ENCODE assay signal across 18 cellular contexts in the genomic region with DNA sequence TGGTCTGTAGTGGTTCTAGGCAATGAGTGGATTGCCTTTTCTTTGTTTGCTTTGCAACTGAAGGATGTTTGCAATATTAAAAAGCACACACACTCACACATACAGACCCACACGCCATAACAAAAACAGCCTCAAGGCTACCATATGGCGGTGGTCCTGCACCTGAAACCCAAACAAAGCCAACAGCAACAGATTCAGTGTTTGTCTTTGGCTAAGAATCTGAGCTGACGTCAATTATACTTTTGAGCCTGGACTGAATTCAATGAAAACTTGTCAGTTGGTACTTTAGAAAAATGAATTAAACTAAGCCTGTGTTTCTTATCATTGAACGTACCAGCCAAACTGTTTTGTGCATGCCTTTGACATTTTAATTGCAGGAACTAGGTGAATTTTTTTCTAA.
DNase-seq lines count a peak whose midpoint lies in the region; ATAC-seq, FAIRE-seq and TF ChIP-seq lines count a peak whose summit lies in the region.
"Had no signal": no experiment of that assay in that cellular context is flagged by ENCODE, and none has a peak within 500 bp of the region (broad histone marks: within the 10 kb centered on the region; RNA-seq: fewer than 3 reads in every experiment).

No MANE protein-coding gene starts in this region.

- BruUV-seq in MCF 10A (replicated peaks; lab: Mats Ljungman, UMichigan) (no TSS peak), mammary epithelial cell (replicated peaks; lab: Mats Ljungman, UMichigan) (no TSS peak)

- no peak overlapping the region for H3K4me2 ChIP-seq in mammary epithelial cell (ENCODE audit: insufficient read depth, low read depth, low read length)

- H3K36me3 ChIP-seq in mammary epithelial cell (ENCODE audit: insufficient read depth, low read length) (no peaks in the 10 kb centered on the region), left ventricle myocardium inferior (no peaks in the 10 kb centered on the region)
- H3K36me3 ChIP-seq: esophagus squamous epithelium had no signal

- H3K4me1 Mint-ChIP-seq in MCF 10A (ENCODE audit: insufficient read depth, unreplicated experiment), result no peaks in the 10 kb centered on the region
- H3K4me1 Mint-ChIP-seq: activated CD8-positive, alpha-beta memory T cell treated with anti-CD3 and anti-CD28 coated beads, Interleukin-2, amount 10 ng/mL, durations not matched to agents 7 days and 5 days; CD8-positive, alpha-beta memory T cell; T-helper 17 cell had no signal

- no peak overlapping the region for H3K9ac ChIP-seq in mammary epithelial cell (ENCODE audit: insufficient read depth, low read length)

- H3K27me3 ChIP-seq in mammary epithelial cell (ENCODE audit: insufficient read depth, low read length) (no peaks in the 10 kb centered on the region), left ventricle myocardium inferior (ENCODE audit: low read depth) (no peaks in the 10 kb centered on the region)
- H3K27me3 ChIP-seq: esophagus squamous epithelium had no signal

- H2AFZ ChIP-seq in mammary epithelial cell (ENCODE audit: low read depth, low read length), result no peak overlapping the region

- TF ChIP-seq CTCF in MCF 10A (IDR thresholded peaks at IDR 0.05; ENCODE audit: unreplicated experiment), result no peak
- no peak for TF ChIP-seq CTCF in mammary epithelial cell (conservative IDR thresholded peaks at IDR 0.05 in 1 of 2, IDR thresholded peaks at IDR 0.05 in 1 of 2; ENCODE audit: extremely low read depth in 1 of 2, insufficient read depth in 1 of 2, low read depth in 1 of 2, low read length in 2 of 2)
- TF ChIP-seq CTCF in astrocyte of the cerebellum (IDR thresholded peaks at IDR 0.05; ENCODE audit: low read depth, low read length, missing control alignments), result no peak
- TF ChIP-seq CTCF in left ventricle myocardium inferior (IDR thresholded peaks at IDR 0.05; ENCODE audit: borderline replicate concordance), result no peak

- H3K79me2 ChIP-seq in mammary epithelial cell (ENCODE audit: insufficient read depth, low read length), result no peaks in the 10 kb centered on the region

- in situ Hi-C loops in mammary epithelial cell (cut with MboI; ENCODE audit: low sequenced_read_pairs in 2 of 2) (no loop called here), astrocyte of the cerebellum (cut with HindIII; ENCODE audit: low sequenced_read_pairs) (no loop called here)

- H3K9me3 Mint-ChIP-seq in MCF 10A (ENCODE audit: unreplicated experiment), result no peaks in the 10 kb centered on the region
- H3K9me3 Mint-ChIP-seq: CD8-positive, alpha-beta memory T cell had no signal

- H3K4me3 Mint-ChIP-seq in MCF 10A (ENCODE audit: unreplicated experiment), result no peak overlapping the region
- H3K4me3 Mint-ChIP-seq: activated CD8-positive, alpha-beta memory T cell treated with anti-CD3 and anti-CD28 coated beads, Interleukin-2, amount 10 ng/mL, durations not matched to agents 7 days and 5 days; brain; CD8-positive, alpha-beta memory T cell; T-helper 17 cell had no signal

- H3K4me3 ChIP-seq in mammary epithelial cell (replicated peaks in 1 of 3; ENCODE audit: insufficient read depth in 1 of 3, low read depth in 2 of 3, low read length in 3 of 3) (no peak overlapping the region), astrocyte of the cerebellum (ENCODE audit: low read depth, low read length) (no peak overlapping the region), left ventricle myocardium inferior (no peak overlapping the region)
- H3K4me3 ChIP-seq: esophagus squamous epithelium had no signal

- WGBS in mammary epithelial cell (ENCODE audit: low coverage, missing lambda C conversion rate), result 58% methylated on average over 4 of the region's 4 CpGs

- DNase-seq in MCF 10A (ENCODE audit: unreplicated experiment) (peak; percentile 53), mammary epithelial cell (no peak), NCI-H2227 treated with DMSO at 0.1 percent for 48 hours (lab: John Stamatoyannopoulos, UW) (peak; percentile 3), astrocyte of the cerebellum (ENCODE audit: low read depth) (peak; percentile 75), GM12892 (ENCODE audit: insufficient read length) (no peak), left ventricle myocardium inferior (no peak)
- DNase-seq: activated CD8-positive, alpha-beta memory T cell treated with anti-CD3 and anti-CD28 coated beads, Interleukin-2, amount 10 ng/mL, durations not matched to agents 7 days and 5 days; activated gamma-delta T cell; CD8-positive, alpha-beta memory T cell; esophagus squamous epithelium; NCI-H82; RPMI8226; stimulated activated CD4-positive, alpha-beta T cell treated with anti-CD3 and anti-CD28 coated beads, Interleukin-12 subunit alpha, Interleukin-12 subunit beta, amount 100 ng/mL, for 4 hours; T-helper 17 cell had no signal

- no peaks in the 10 kb centered on the region for H3K36me3 Mint-ChIP-seq in MCF 10A (ENCODE audit: insufficient read depth, unreplicated experiment)
- H3K36me3 Mint-ChIP-seq: activated CD8-positive, alpha-beta memory T cell treated with anti-CD3 and anti-CD28 coated beads, Interleukin-2, amount 10 ng/mL, durations not matched to agents 7 days and 5 days; brain; CD8-positive, alpha-beta memory T cell had no signal

- FAIRE-seq in GM12892 (lab: Jason Lieb, UNC), result no peak

- H3K27ac Mint-ChIP-seq in MCF 10A (ENCODE audit: low read depth, unreplicated experiment), result no peak overlapping the region
- H3K27ac Mint-ChIP-seq: activated CD8-positive, alpha-beta memory T cell treated with anti-CD3 and anti-CD28 coated beads, Interleukin-2, amount 10 ng/mL, durations not matched to agents 7 days and 5 days; CD8-positive, alpha-beta memory T cell; T-helper 17 cell had no signal

- POLR2A ChIA-PET in MCF 10A (lab: Yijun Ruan, JAX), result interaction anchor here (0.7 kb wide), 1 partner anchor 319 kb away, joined by 3 read pairs; no protein-coding TSS in a partner anchor

- no peaks in the 10 kb centered on the region for H3K9me3 ChIP-seq in mammary epithelial cell (replicated peaks; ENCODE audit: insufficient read depth, low read length)
- H3K9me3 ChIP-seq in left ventricle myocardium inferior (replicated peaks), result no peaks in the 10 kb centered on the region
- H3K9me3 ChIP-seq: esophagus squamous epithelium had no signal

- no peak for ATAC-seq in GM19467 (IDR thresholded peaks at IDR 0.05; ENCODE audit: unreplicated experiment)
- no peak for ATAC-seq in HG02938 (IDR thresholded peaks at IDR 0.05; ENCODE audit: unreplicated experiment)
- ATAC-seq: activated CD4-positive, CD25-positive, alpha-beta regulatory T cell treated with anti-CD3 and anti-CD28 coated beads, Interleukin-2, amount 50 U/mL, for 24 hours; activated CD8-positive, alpha-beta memory T cell treated with anti-CD3 and anti-CD28 coated beads, Interleukin-2, amount 10 ng/mL, durations not matched to agents 7 days and 5 days; T-helper 17 cell had no signal

- no peaks in the 10 kb centered on the region for H4K20me1 ChIP-seq in mammary epithelial cell (ENCODE audit: insufficient read depth, low read length)

- no peak for TF ChIP-seq POLR2A in GM12892 (IDR thresholded peaks at IDR 0.05; ENCODE audit: low read depth, low read length)

- dilution Hi-C loops in mammary epithelial cell (cut with HindIII; ENCODE audit: low sequenced_read_pairs), result no loop called here

- intact Hi-C loops in MCF 10A (cut with micrococcal nuclease) (no loop called here), mammary epithelial cell (cut with micrococcal nuclease) (no loop called here), left ventricle myocardium inferior (cut with micrococcal nuclease) (no loop called here)

- CTCF ChIA-PET in MCF 10A (lab: Yijun Ruan, JAX), result no interaction called here
- CTCF ChIA-PET in mammary epithelial cell (lab: Charles Lee; ENCODE audit: low non-redundant PET), result no interaction called here

- H3K27ac ChIP-seq in mammary epithelial cell (ENCODE audit: insufficient read depth, low read depth, low read length) (no peak overlapping the region), left ventricle myocardium inferior (replicated peaks) (no peak overlapping the region)
- H3K27ac ChIP-seq: esophagus squamous epithelium had no signal

- H3K4me1 ChIP-seq in mammary epithelial cell (ENCODE audit: insufficient read depth, low read length) (no peaks in the 10 kb centered on the region), left ventricle myocardium inferior (no peaks in the 10 kb centered on the region)
- H3K4me1 ChIP-seq: esophagus squamous epithelium had no signal

- peaks cover 32% of the 10 kb centered on the region for H3K27me3 Mint-ChIP-seq in MCF 10A (ENCODE audit: insufficient read depth, unreplicated experiment)
- H3K27me3 Mint-ChIP-seq: activated CD8-positive, alpha-beta memory T cell treated with anti-CD3 and anti-CD28 coated beads, Interleukin-2, amount 10 ng/mL, durations not matched to agents 7 days and 5 days had no signal

Comparison
In these comparisons a context has a peak if more than half of its experiments do, and no peak if none do; other contexts are left out.
1. DNase-seq: peak in MCF 10A (single experiment), NCI-H2227 treated with DMSO at 0.1 percent for 48 hours (single experiment) and astrocyte of the cerebellum (single experiment); none in mammary epithelial cell (single experiment), GM12892 (single experiment) and left ventricle myocardium inferior (single experiment).